In the genomic region with DNA sequence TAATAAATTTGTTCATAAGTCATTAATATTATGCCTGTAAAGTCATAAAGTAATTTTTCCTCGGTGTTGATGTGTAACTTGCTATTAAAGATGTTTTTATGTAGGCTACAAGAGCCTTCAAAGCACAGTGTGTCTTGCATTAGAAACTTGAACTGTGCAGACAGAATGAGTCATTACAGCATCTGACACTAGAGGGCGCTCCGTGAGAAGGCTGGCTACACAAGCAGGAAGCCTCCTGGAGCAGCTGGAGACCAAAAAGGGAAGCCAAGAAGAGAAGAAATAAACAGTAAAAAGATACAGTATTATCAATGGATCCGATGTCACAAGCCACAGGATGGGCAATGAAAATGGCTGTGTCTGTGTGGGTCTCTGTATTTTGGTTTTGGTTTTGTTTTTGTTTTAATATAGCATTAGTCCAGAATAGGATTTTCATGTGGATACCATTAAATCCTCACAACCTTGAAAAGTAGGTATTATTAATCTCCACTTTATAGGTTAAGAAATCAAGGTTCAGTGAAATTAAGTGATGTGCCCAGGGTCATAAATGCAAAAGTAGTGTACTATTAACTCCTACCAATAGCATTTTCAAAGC, we compare ENCODE assay signal across 8 cellular contexts. TPM values are rescaled to one million over a fixed set of nuclear protein-coding genes. Genes with fewer than 3 reads are reported as not detected.
DNase-seq lines count a peak whose midpoint lies in the region; ATAC-seq and TF ChIP-seq lines count a peak whose summit lies in the region.

No MANE protein-coding gene starts in this region.

- TF ChIP-seq CTCF in Caco-2 (IDR thresholded peaks at IDR 0.05; ENCODE audit: insufficient read depth in 1 of 2, low read depth in 1 of 2, low read length in 1 of 2, severe bottlenecking in 1 of 2, unreplicated experiment in 1 of 2) (peak; percentile 75 to 77), GM20000 (IDR thresholded peaks at IDR 0.05; ENCODE audit: extremely low read depth, missing control alignments) (peak; percentile 76), OCI-LY3 (IDR thresholded peaks at IDR 0.05; ENCODE audit: low read depth, low read length) (peak; percentile 88), epithelial cell of esophagus (IDR thresholded peaks at IDR 0.05; ENCODE audit: insufficient read depth, low read depth, low read length, missing control alignments) (peak; percentile 97)

- no TSS peak for BruUV-seq in Caco-2 (replicated peaks; lab: Mats Ljungman, UMichigan)

- H3K27me3 Mint-ChIP-seq in Caco-2 (ENCODE audit: insufficient read depth, unreplicated experiment) (no peaks in the 10 kb centered on the region), naive B cell (peaks cover 0 to 4% (median 1%) of the 10 kb centered on the region in 3 donors)

- peak overlapping the region; percentile 24; the same call in 1 of the 2 replicates for H3K4me2 ChIP-seq in OCI-LY3 (ENCODE audit: low read length)

- H3K27ac ChIP-seq in OCI-LY3 (ENCODE audit: low read length), result no peak overlapping the region

- no peaks in the 10 kb centered on the region for H3K27me3 ChIP-seq in Caco-2 (replicated peaks; ENCODE audit: control insufficient read depth, insufficient read depth, low read length)
- H3K27me3 ChIP-seq in OCI-LY3 (ENCODE audit: low read depth, low read length), result no peaks in the 10 kb centered on the region

- H3K4me3 Mint-ChIP-seq in Caco-2 (ENCODE audit: unreplicated experiment), result no peak overlapping the region
- no peak overlapping the region for H3K4me3 Mint-ChIP-seq in naive B cell

- no peak overlapping the region for H3K9ac ChIP-seq in OCI-LY3 (ENCODE audit: low read length)

- H3K9me3 ChIP-seq in Caco-2 (no peaks in the 10 kb centered on the region), OCI-LY3 (ENCODE audit: insufficient read depth, low read length) (no peaks in the 10 kb centered on the region)

- peaks cover 8% of the 10 kb centered on the region for H3K4me1 Mint-ChIP-seq in Caco-2 (ENCODE audit: low read depth, unreplicated experiment)
- no peaks in the 10 kb centered on the region for H3K4me1 Mint-ChIP-seq in naive B cell

- CTCF ChIA-PET in Caco-2 (lab: Charles Lee), result interaction anchor here (0.5 to 1.0 kb wide), 2 partner anchors 37 to 146 kb away, joined by 3 to 4 read pairs; no protein-coding TSS in a partner anchor

- no peak overlapping the region for H3K4me3 ChIP-seq in Caco-2 (ENCODE audit: low read depth, low read length)
- no peak overlapping the region for H3K4me3 ChIP-seq in OCI-LY3 (ENCODE audit: low read length)
- no peak overlapping the region for H3K4me3 ChIP-seq in epithelial cell of esophagus (ENCODE audit: low read length)

- no peaks in the 10 kb centered on the region for H4K20me1 ChIP-seq in OCI-LY3 (ENCODE audit: insufficient read depth, low read length)

- no peak overlapping the region for H2AFZ ChIP-seq in OCI-LY3 (ENCODE audit: low read depth, low read length)

- no peaks in the 10 kb centered on the region for H3K9me3 Mint-ChIP-seq in Caco-2 (ENCODE audit: unreplicated experiment)
- no peaks in the 10 kb centered on the region for H3K9me3 Mint-ChIP-seq in naive B cell

- H3K36me3 Mint-ChIP-seq in Caco-2 (ENCODE audit: insufficient read depth, unreplicated experiment), result no peaks in the 10 kb centered on the region
- H3K36me3 Mint-ChIP-seq in naive B cell, result no peaks in the 10 kb centered on the region

- H3K36me3 ChIP-seq in Caco-2 (ENCODE audit: control insufficient read depth, insufficient read depth, low read length) (no peaks in the 10 kb centered on the region), OCI-LY3 (replicated peaks; ENCODE audit: low read depth, low read length) (no peaks in the 10 kb centered on the region)

- POLR2A ChIA-PET in Caco-2 (lab: Charles Lee), result no interaction called here

- DNase-seq in Caco-2 (peak; percentile 76 to 80), GM20000 (ENCODE audit: low spot score) (peak; percentile 83), HUDEP-2 (lab: John Stamatoyannopoulos, UW; ENCODE audit: unreplicated experiment in 76 of 76) (peak in 72 of 76 experiments; percentile 9 to 88 (median 69)), epithelial cell of esophagus (ENCODE audit: low read depth) (peak; percentile 89), naive B cell (peak; percentile 78)
- DNase-seq in activated CD8-positive, alpha-beta memory T cell treated with anti-CD3 and anti-CD28 coated beads, Interleukin-2, amount 50 U/mL, for 24 hours (ENCODE audit: extremely low read depth), result peak; percentile 64
- DNase-seq in stimulated activated CD8-positive, alpha-beta memory T cell treated with anti-CD3 and anti-CD28 coated beads, Interleukin-7, amount 100 ng/mL, for 48 hours (ENCODE audit: extremely low read depth in 1 of 2, low read depth in 1 of 2), result peak; percentile 49 to 67

- peaks cover 28% of the 10 kb centered on the region for H3K4me1 ChIP-seq in Caco-2
- H3K4me1 ChIP-seq in OCI-LY3 (ENCODE audit: low read length), result peaks cover 4% of the 10 kb centered on the region

- intact Hi-C loops in Caco-2 (cut with micrococcal nuclease; ENCODE audit: unreplicated experiment), result loop anchor here (1.0 to 10.0 kb wide), 5 partner anchors 33 to 183 kb away; no protein-coding TSS in a partner anchor

- H3K79me2 ChIP-seq in OCI-LY3 (ENCODE audit: low read length), result no peaks in the 10 kb centered on the region

- peak; percentile 95 to 97 for ATAC-seq in naive B cell (ENCODE audit: low read depth in 2 of 2)

- H3K27ac Mint-ChIP-seq in Caco-2 (ENCODE audit: unreplicated experiment) (no peak overlapping the region), naive B cell (no peak overlapping the region)

RNA-seq across cellular contexts. Expression of gene LRRC8D, which starts 16.1 kb away (rescaled TPM):
- total RNA-seq in Caco-2 (2022), result 34.4 and 39.4 TPM in 2 replicates
- polyA plus RNA-seq in naive B cell (ENCODE audit: low read depth in 6 of 6), result 10 to 100 TPM; 27.1 to 51.3 (median 39.0) TPM
